In genomic region chr9:107282759-107283620, GRCh38 we compare ENCODE assay signal across 8 cellular contexts. TPM values are rescaled to one million over a fixed set of nuclear protein-coding genes. Genes with fewer than 3 reads are reported as not detected.
DNase-seq lines count a peak whose midpoint lies in the region; TF ChIP-seq lines count a peak whose summit lies in the region.

RAD23B (plus strand) TSS chr9:107283279; CDS start chr9:107283630, 351 bp downstream.

- peak within 1 kb of the TSS; percentile 92 to 98 (median 93) for H3K27ac Mint-ChIP-seq in nephron
- H3K27ac Mint-ChIP-seq in stimulated activated naive CD8-positive, alpha-beta T cell treated with anti-CD3 and anti-CD28 coated beads, Interleukin-15, Interleukin-2, amounts not matched to agents 100 ng/mL and 50 ng/mL, for 24 hours: peak within 1 kb of the TSS; percentile 93

- H3K27me3 ChIP-seq in H7 (ENCODE audit: control insufficient read depth, insufficient read depth, low read length): no peaks in the 10 kb centered on the region

- peaks cover 3% of the 10 kb centered on the region for H3K36me3 Mint-ChIP-seq in nephron (ENCODE audit: low read depth)
- peaks cover 25% of the 10 kb centered on the region for H3K36me3 Mint-ChIP-seq in stimulated activated naive CD8-positive, alpha-beta T cell treated with anti-CD3 and anti-CD28 coated beads, Interleukin-15, Interleukin-2, amounts not matched to agents 100 ng/mL and 50 ng/mL, for 24 hours (ENCODE audit: low read depth)

- peak within 1 kb of the TSS; percentile 96 to 99 (median 99) for H3K4me3 Mint-ChIP-seq in nephron
- peak within 1 kb of the TSS; percentile 93 for H3K4me3 Mint-ChIP-seq in stimulated activated naive CD8-positive, alpha-beta T cell treated with anti-CD3 and anti-CD28 coated beads, Interleukin-15, Interleukin-2, amounts not matched to agents 100 ng/mL and 50 ng/mL, for 24 hours

- DNase-seq in ELF-1 (ENCODE audit: low read depth, low spot score): peak; percentile 99
- DNase-seq in H7: peak; percentile 96
- peak; percentile 98 for DNase-seq in M059J (ENCODE audit: low read depth)
- DNase-seq in SHP77 (lab: John Stamatoyannopoulos, UW): peak; percentile 92 to 96
- DNase-seq in activated effector memory CD4-positive, alpha-beta T cell treated with Interleukin-2 at 50 U/mL for 16 hours: peak; percentile 97
- DNase-seq in fibroblast of pulmonary artery (ENCODE audit: low read depth): peak; percentile 99

- peaks cover 27% of the 10 kb centered on the region for H3K4me1 Mint-ChIP-seq in nephron
- H3K4me1 Mint-ChIP-seq in stimulated activated naive CD8-positive, alpha-beta T cell treated with anti-CD3 and anti-CD28 coated beads, Interleukin-15, Interleukin-2, amounts not matched to agents 100 ng/mL and 50 ng/mL, for 24 hours (ENCODE audit: low read depth): peaks cover 62% of the 10 kb centered on the region

- H3K4me3 ChIP-seq in H7 (ENCODE audit: insufficient read depth, low read depth, low read length) (peak within 1 kb of the TSS; percentile 98), fibroblast of pulmonary artery (replicated peaks; ENCODE audit: low read depth, low read length) (peak within 1 kb of the TSS; percentile 79)

- no peaks in the 10 kb centered on the region for H3K27me3 Mint-ChIP-seq in nephron (ENCODE audit: low read depth)
- no peaks in the 10 kb centered on the region for H3K27me3 Mint-ChIP-seq in stimulated activated naive CD8-positive, alpha-beta T cell treated with anti-CD3 and anti-CD28 coated beads, Interleukin-15, Interleukin-2, amounts not matched to agents 100 ng/mL and 50 ng/mL, for 24 hours

- H3K36me3 ChIP-seq in H7 (replicated peaks; ENCODE audit: control insufficient read depth, insufficient read depth, low read length): no peaks in the 10 kb centered on the region

- no peaks in the 10 kb centered on the region for H3K9me3 Mint-ChIP-seq in nephron
- no peaks in the 10 kb centered on the region for H3K9me3 Mint-ChIP-seq in stimulated activated naive CD8-positive, alpha-beta T cell treated with anti-CD3 and anti-CD28 coated beads, Interleukin-15, Interleukin-2, amounts not matched to agents 100 ng/mL and 50 ng/mL, for 24 hours

- TF ChIP-seq CTCF in fibroblast of pulmonary artery (IDR thresholded peaks at IDR 0.05; ENCODE audit: low read length, missing control alignments) (no peak), nephron (IDR thresholded peaks at IDR 0.05; ENCODE audit: unreplicated experiment in 3 of 3) (no peak)

RNA-seq across cellular contexts. Expression of gene RAD23B, which starts in this region (rescaled TPM):
- total RNA-seq in H7 (2014; rRNA removed; shearing (Covaris generic)): 137 and 174 TPM in 2 replicates
- 201 and 202 TPM in 2 replicates for total RNA-seq in M059J (2014; rRNA removed; shearing (Covaris generic))

Comparison
In these comparisons a context has a peak if more than half of its experiments do, and no peak if none do; other contexts are left out.
1. Peak in every context shown above with its lines: DNase-seq and H3K4me3 ChIP-seq.